Comparison of ENCODE assay signal across 13 cellular contexts in the genomic region with DNA sequence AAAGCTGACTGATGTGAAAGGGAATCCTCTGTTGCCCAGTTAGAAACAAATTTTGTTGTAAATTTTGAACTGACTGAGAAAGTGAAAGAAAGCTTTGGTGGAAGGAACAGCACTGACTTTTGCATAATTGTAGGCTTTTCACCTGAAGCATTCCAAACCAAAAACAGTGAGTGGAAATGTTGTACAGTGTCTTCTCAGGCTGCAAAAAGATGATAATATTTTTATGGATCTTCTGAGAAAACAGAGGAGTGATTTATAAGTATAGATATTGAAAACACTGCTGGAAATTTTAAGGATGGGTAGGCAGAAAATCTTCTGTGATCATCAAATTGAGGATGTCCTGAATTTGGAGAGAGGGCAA. TPM values are rescaled to one million over a fixed set of nuclear protein-coding genes. Genes with fewer than 3 reads are reported as not detected.
DNase-seq lines count a peak whose midpoint lies in the region; ATAC-seq and TF ChIP-seq lines count a peak whose summit lies in the region.
"Had no signal": no experiment of that assay in that cellular context is flagged by ENCODE, and none has a peak within 500 bp of the region (broad histone marks: within the 10 kb centered on the region; RNA-seq: fewer than 3 reads in every experiment).

No MANE protein-coding gene starts in this region.

- BruUV-seq in MCF 10A (replicated peaks; lab: Mats Ljungman, UMichigan) = TSS peak; percentile 94

- DNase-seq in NCI-H2107 treated with DMSO at 0.1 percent for 48 hours (lab: John Stamatoyannopoulos, UW; ENCODE audit: unreplicated experiment) (peak; percentile 41), NCI-H2107 (lab: John Stamatoyannopoulos, UW) (no peak), MCF 10A (ENCODE audit: unreplicated experiment) (no peak), transverse colon (no peak), AG20443 (ENCODE audit: low spot score) (no peak)
- no peak for DNase-seq in activated CD4-positive, alpha-beta T cell treated with anti-CD3 and anti-CD28 coated beads for 36 hours
- DNase-seq: activated CD4-positive, alpha-beta T cell treated with anti-CD3 and anti-CD28 coated beads for 1 hour; GDM1; stimulated activated CD4-positive, alpha-beta T cell treated with anti-CD3 and anti-CD28 coated beads, Interleukin-12 subunit alpha, Interleukin-12 subunit beta, amount 100 ng/mL, for 4 hours had no signal

- TF ChIP-seq EP300 in transverse colon (IDR thresholded peaks at IDR 0.05; ENCODE audit: low read depth) = no peak

- no peaks in the 10 kb centered on the region for H3K9me3 ChIP-seq in mucosa of stomach (ENCODE audit: control insufficient read depth, low read length)
- no peaks in the 10 kb centered on the region for H3K9me3 ChIP-seq in transverse colon

- H3K4me1 ChIP-seq in mucosa of stomach (ENCODE audit: control insufficient read depth, insufficient read depth, low read length) (peaks cover 45% of the 10 kb centered on the region), transverse colon (peaks cover 22 to 81% (median 57%) of the 10 kb centered on the region in 4 donors)

- H3K4me3 Mint-ChIP-seq in MCF 10A (ENCODE audit: unreplicated experiment) = peak overlapping the region; percentile 71
- no peak overlapping the region for H3K4me3 Mint-ChIP-seq in activated CD4-positive, alpha-beta T cell treated with anti-CD3 and anti-CD28 coated beads for 36 hours
- H3K4me3 Mint-ChIP-seq: stimulated activated memory B cell treated with anti-CD40 and anti-IgM and Interleukin-4, amounts not matched to agents 10 μg/mL and 1 μg/mL and 100 μg/mL, for 72 hours had no signal

- peak overlapping the region; percentile 1 for H3K9ac ChIP-seq in mucosa of stomach (ENCODE audit: low read length)

- H3K27ac ChIP-seq in transverse colon = peak overlapping the region; percentile 79 to 84 (median 81)

- no peaks in the 10 kb centered on the region for H3K27me3 Mint-ChIP-seq in MCF 10A (ENCODE audit: insufficient read depth, unreplicated experiment)
- no peaks in the 10 kb centered on the region for H3K27me3 Mint-ChIP-seq in activated CD4-positive, alpha-beta T cell treated with anti-CD3 and anti-CD28 coated beads for 36 hours
- H3K27me3 Mint-ChIP-seq: stimulated activated memory B cell treated with anti-CD40 and anti-IgM and Interleukin-4, amounts not matched to agents 10 μg/mL and 1 μg/mL and 100 μg/mL, for 72 hours had no signal

- H3K27ac Mint-ChIP-seq in MCF 10A (ENCODE audit: low read depth, unreplicated experiment) = peak overlapping the region; percentile 97
- no peak overlapping the region for H3K27ac Mint-ChIP-seq in activated CD4-positive, alpha-beta T cell treated with anti-CD3 and anti-CD28 coated beads for 36 hours
- H3K27ac Mint-ChIP-seq: stimulated activated memory B cell treated with anti-CD40 and anti-IgM and Interleukin-4, amounts not matched to agents 10 μg/mL and 1 μg/mL and 100 μg/mL, for 72 hours had no signal

- no peak for TF ChIP-seq POLR2A in transverse colon (IDR thresholded peaks at IDR 0.05)

- intact Hi-C loops in MCF 10A (cut with micrococcal nuclease) (loop anchor here (1.0 to 2.0 kb wide), 5 partner anchors 31 to 92 kb away; no protein-coding TSS in a partner anchor), transverse colon (cut with DNase I; ENCODE audit: low total_unique reads) (loop anchor here (10.0 kb wide), 1 partner anchor 70 kb away; no protein-coding TSS in a partner anchor)
- intact Hi-C loops in activated CD4-positive, alpha-beta T cell treated with anti-CD3 and anti-CD28 coated beads for 36 hours (cut with DNase I, micrococcal nuclease) = no loop called here

- no peak for ATAC-seq in activated CD4-positive, alpha-beta T cell treated with anti-CD3 and anti-CD28 coated beads for 36 hours
- no peak for ATAC-seq in GM21515 (IDR thresholded peaks at IDR 0.05; ENCODE audit: unreplicated experiment)
- ATAC-seq: stimulated activated memory B cell treated with anti-CD40 and anti-IgM and Interleukin-4, amounts not matched to agents 10 μg/mL and 1 μg/mL and 100 μg/mL, for 72 hours had no signal

- H3K36me3 ChIP-seq in mucosa of stomach (ENCODE audit: control insufficient read depth, insufficient read depth, low read length) (no peaks in the 10 kb centered on the region), transverse colon (no peaks in the 10 kb centered on the region)

- no peak for TF ChIP-seq CTCF in MCF 10A (IDR thresholded peaks at IDR 0.05; ENCODE audit: unreplicated experiment)
- no peak for TF ChIP-seq CTCF in transverse colon (IDR thresholded peaks at IDR 0.05)

- in situ Hi-C loops in transverse colon (cut with MboI; ENCODE audit: low pct_ligation_motif_present in 1 of 4, low pct_unique_long_range_greater_than_20kb in 1 of 4, low sequenced_read_pairs in 3 of 4) = no loop called here

- H3K4me3 ChIP-seq in mucosa of stomach (ENCODE audit: low read length) (no peak overlapping the region), transverse colon (no peak overlapping the region)

- peaks cover 5% of the 10 kb centered on the region for H3K36me3 Mint-ChIP-seq in MCF 10A (ENCODE audit: insufficient read depth, unreplicated experiment)
- H3K36me3 Mint-ChIP-seq in activated CD4-positive, alpha-beta T cell treated with anti-CD3 and anti-CD28 coated beads for 36 hours (ENCODE audit: low read depth) = no peaks in the 10 kb centered on the region
- H3K36me3 Mint-ChIP-seq: activated naive CD4-positive, alpha-beta T cell treated with anti-CD3 and anti-CD28 coated beads, Interleukin-2, amount 50 U/mL, for 72 hours; stimulated activated memory B cell treated with anti-CD40 and anti-IgM and Interleukin-4, amounts not matched to agents 10 μg/mL and 1 μg/mL and 100 μg/mL, for 72 hours had no signal

- H3K27me3 ChIP-seq in mucosa of stomach (ENCODE audit: control insufficient read depth, insufficient read depth, low read length) (no peaks in the 10 kb centered on the region), transverse colon (no peaks in the 10 kb centered on the region)

- no peaks in the 10 kb centered on the region for H3K9me3 Mint-ChIP-seq in MCF 10A (ENCODE audit: unreplicated experiment)
- H3K9me3 Mint-ChIP-seq in activated CD4-positive, alpha-beta T cell treated with anti-CD3 and anti-CD28 coated beads for 36 hours (ENCODE audit: low read depth) = peaks cover 7% of the 10 kb centered on the region

- POLR2A ChIA-PET in MCF 10A (lab: Yijun Ruan, JAX) = interaction anchor here (1.0 to 7.3 kb wide), 14 partner anchors 12 to 92 kb away, joined by 3 to 242 read pairs (median 10); a partner anchor contains a TSS
- POLR2A ChIA-PET in activated CD4-positive, alpha-beta T cell treated with anti-CD3 and anti-CD28 coated beads for 36 hours (lab: Charles Lee) = no interaction called here

- H3K4me1 Mint-ChIP-seq in MCF 10A (ENCODE audit: insufficient read depth, unreplicated experiment) = peaks cover 66% of the 10 kb centered on the region
- H3K4me1 Mint-ChIP-seq in activated CD4-positive, alpha-beta T cell treated with anti-CD3 and anti-CD28 coated beads for 36 hours = no peaks in the 10 kb centered on the region
- H3K4me1 Mint-ChIP-seq: stimulated activated memory B cell treated with anti-CD40 and anti-IgM and Interleukin-4, amounts not matched to agents 10 μg/mL and 1 μg/mL and 100 μg/mL, for 72 hours had no signal

- CTCF ChIA-PET in MCF 10A (lab: Yijun Ruan, JAX) = interaction anchor here (0.7 to 2.1 kb wide), 10 partner anchors 17 to 92 kb away, joined by 3 to 37 read pairs (median 4); a partner anchor contains a TSS
- CTCF ChIA-PET in activated CD4-positive, alpha-beta T cell treated with anti-CD3 and anti-CD28 coated beads for 36 hours (lab: Charles Lee) = no interaction called here

RNA-seq across cellular contexts. Expression of a gene that starts 40.0 kb away (rescaled TPM):
- 59.2 and 80.4 TPM in 2 replicates for total RNA-seq in MCF 10A (2022)
- 10 to 100 TPM; 19.1 to 50.0 (median 34.5) TPM for total RNA-seq in transverse colon
- not detected for total RNA-seq in activated CD4-positive, alpha-beta T cell treated with anti-CD3 and anti-CD28 coated beads for 36 hours
- total RNA-seq: activated naive CD4-positive, alpha-beta T cell treated with anti-CD3 and anti-CD28 coated beads, Interleukin-2, amount 50 U/mL, for 72 hours had no signal

Comparison
In these comparisons a context has a peak if more than half of its experiments do, and no peak if none do; other contexts are left out.
1. RNA of a gene that starts 40.0 kb away (total RNA-seq): 59.2 to 80.4 TPM in MCF 10A and 19.1 to 50.0 TPM in transverse colon; not detected in activated CD4-positive, alpha-beta T cell treated with anti-CD3 and anti-CD28 coated beads for 36 hours; every median in the first group is over 10 times any median in the second.
2. intact Hi-C loops: an anchor here in MCF 10A (1.0 to 2.0 kb wide) and transverse colon (10.0 kb wide); none called in activated CD4-positive, alpha-beta T cell treated with anti-CD3 and anti-CD28 coated beads for 36 hours.